In the genomic region with DNA sequence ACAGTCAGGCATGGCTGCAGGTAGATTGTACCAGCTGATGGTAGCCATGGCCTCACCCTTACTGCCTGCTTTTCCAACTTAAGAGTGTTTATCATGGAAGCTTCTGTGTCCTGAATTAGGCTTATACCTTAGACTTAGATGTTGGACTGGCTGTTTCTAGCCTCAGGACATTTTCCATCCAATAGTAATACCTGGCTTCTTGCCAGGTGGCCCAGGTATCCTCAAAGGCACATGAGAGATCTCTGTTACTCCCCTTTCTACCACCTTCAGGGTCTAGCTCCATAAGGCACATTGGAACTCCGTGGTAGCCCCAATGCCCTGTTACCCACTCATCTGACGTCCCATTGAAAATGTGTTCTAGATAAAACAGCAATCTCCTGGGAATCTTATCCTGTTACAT, we compare ENCODE assay signal across 20 cellular contexts.
DNase-seq lines count a peak whose midpoint lies in the region; ATAC-seq, FAIRE-seq and TF ChIP-seq lines count a peak whose summit lies in the region.
"Had no signal": no experiment of that assay in that cellular context is flagged by ENCODE, and none has a peak within 500 bp of the region (broad histone marks: within the 10 kb centered on the region; RNA-seq: fewer than 3 reads in every experiment).

No MANE protein-coding gene starts in this region.

- no peaks in the 10 kb centered on the region for H3K36me3 Mint-ChIP-seq in activated CD4-positive, alpha-beta T cell treated with anti-CD3 and anti-CD28 coated beads, Interleukin-2, amount 10 ng/mL, durations not matched to agents 24 days and 14 days (ENCODE audit: low read depth)
- H3K36me3 Mint-ChIP-seq: CD14-positive monocyte; CD4-positive, alpha-beta memory T cell had no signal

- DNase-seq in activated CD4-positive, alpha-beta T cell treated with anti-CD3 and anti-CD28 coated beads, Interleukin-2, amount 10 ng/mL, durations not matched to agents 24 days and 14 days, result peak; percentile 6
- no peak for DNase-seq in activated CD4-positive, alpha-beta T cell treated with anti-CD3 and anti-CD28 coated beads for 48 hours
- DNase-seq in IMR-90 (no peak), Panc1 (ENCODE audit: low read depth, low spot score) (no peak), keratinocyte (ENCODE audit: low read depth, low spot score) (no peak), activated gamma-delta T cell treated with Interleukin-2 at 50 U/mL for 16 hours (no peak), SIG-M5 (lab: John Stamatoyannopoulos, UW) (no peak)
- no peak for DNase-seq in stimulated activated CD4-positive, alpha-beta T cell treated with anti-CD3 and anti-CD28 coated beads, Interleukin-4, amount 100 ng/mL, for 4 hours
- DNase-seq: 8988T; CD4-positive, alpha-beta memory T cell; DMS153; DMS79; GDM1; GM23248 had no signal

- H4K8ac ChIP-seq in IMR-90 (ENCODE audit: low read depth in 2 of 2, low read length in 2 of 2), result peak overlapping the region in 1 of 2 experiments; percentile 51; a peak in 2 of 4 replicates

- H3K79me1 ChIP-seq in IMR-90 (ENCODE audit: low read depth in 1 of 2, low read length in 2 of 2), result peaks cover 0 to 7% of the 10 kb centered on the region in 2 experiments; a peak in 1 of 4 replicates

- H3K4me2 ChIP-seq in IMR-90 (ENCODE audit: low read depth, low read length) (no peak overlapping the region), keratinocyte (ENCODE audit: control insufficient read depth, extremely low read depth, insufficient read depth, low read depth, low read length) (no peak overlapping the region)
- H3K4me2 ChIP-seq: BLaER1 had no signal

- no peak overlapping the region for H2AFZ ChIP-seq in IMR-90 (replicated peaks; ENCODE audit: low read length, poor library complexity)
- H2AFZ ChIP-seq in keratinocyte (ENCODE audit: control insufficient read depth, low read length), result no peak overlapping the region
- H2AFZ ChIP-seq: GM23248 had no signal

- 0 out of 2 replicates have a peak, but pooled peaks cover 4% of the 10 kb centered on the region for H3K9me1 ChIP-seq in IMR-90 (ENCODE audit: insufficient read depth, low read length)
- H3K9me1 ChIP-seq in keratinocyte (ENCODE audit: control insufficient read depth, extremely low read depth, insufficient read depth, low read length), result no peaks in the 10 kb centered on the region

- no TSS peak for BruUV-seq in IMR-90 (replicated peaks; lab: Mats Ljungman, UMichigan)
- BruUV-seq in Panc1 (replicated peaks; lab: Mats Ljungman, UMichigan), result no TSS peak

- no peak for ATAC-seq in IMR-90 (ENCODE audit: low read depth)
- ATAC-seq in Panc1, result no peak

- FAIRE-seq in keratinocyte (lab: Jason Lieb, UNC), result peak; percentile 43
- FAIRE-seq: GM12892, GM18507 had no signal

- H2AK5ac ChIP-seq in IMR-90 (ENCODE audit: low read depth, low read length), result peak overlapping the region; percentile 66

- no peaks in the 10 kb centered on the region for H3K27me3 Mint-ChIP-seq in activated CD4-positive, alpha-beta T cell treated with anti-CD3 and anti-CD28 coated beads, Interleukin-2, amount 10 ng/mL, durations not matched to agents 24 days and 14 days
- H3K27me3 Mint-ChIP-seq: CD4-positive, alpha-beta memory T cell had no signal

- H2BK20ac ChIP-seq in IMR-90 (ENCODE audit: low read depth, low read length), result peak overlapping the region; percentile 61; the same call in 1 of the 2 replicates

- 100% methylated on average over 1 of the region's 2 CpGs; no CpG with 5 or more reads in 1 of the 2 experiments for WGBS in IMR-90 (ENCODE audit: extremely low coverage in 2 of 2, insufficient read length in 1 of 2), 2 experiments

- CTCF ChIA-PET in IMR-90 (lab: Yijun Ruan, JAX), result no interaction called here
- CTCF ChIA-PET in Panc1 (lab: Charles Lee), result no interaction called here

- H2AK9ac ChIP-seq in IMR-90 (replicated peaks; ENCODE audit: low read depth, low read length, poor library complexity), result no peak overlapping the region

- H4K5ac ChIP-seq in IMR-90 (ENCODE audit: low read depth, low read length), result peak overlapping the region; percentile 70; the same call in 1 of the 2 replicates

- TF ChIP-seq CTCF in IMR-90 (conservative IDR thresholded peaks at IDR 0.05; ENCODE audit: low read depth, low read length), result no peak
- TF ChIP-seq CTCF in Panc1 (IDR thresholded peaks at IDR 0.05), result no peak
- no peak for TF ChIP-seq CTCF in keratinocyte (optimal IDR thresholded peaks at IDR 0.05 in 1 of 3, IDR thresholded peaks at IDR 0.05 in 1 of 3, conservative IDR thresholded peaks at IDR 0.05 in 1 of 3; ENCODE audit: extremely low read depth in 1 of 3, insufficient read depth in 2 of 3, low read length in 3 of 3)

- H3K18ac ChIP-seq in IMR-90 (ENCODE audit: low read depth, low read length), result peak overlapping the region; percentile 72; the same call in 1 of the 2 replicates

- dilution Hi-C loops in IMR-90 (cut with HindIII; ENCODE audit: low sequenced_read_pairs, unreplicated experiment) (no loop called here), keratinocyte (cut with MboI; ENCODE audit: extremely low pct_ligation_motif_present, low sequenced_read_pairs) (no loop called here)

- H3K27ac Mint-ChIP-seq in activated CD4-positive, alpha-beta T cell treated with anti-CD3 and anti-CD28 coated beads, Interleukin-2, amount 10 ng/mL, durations not matched to agents 24 days and 14 days, result no peak overlapping the region
- H3K27ac Mint-ChIP-seq: CD4-positive, alpha-beta memory T cell had no signal

- no peaks in the 10 kb centered on the region for H3K79me2 ChIP-seq in keratinocyte (ENCODE audit: control insufficient read depth, insufficient read depth, low read length)

- H4K91ac ChIP-seq in IMR-90 (ENCODE audit: insufficient read depth, low read depth, low read length), result 0 out of 2 replicates have a peak overlapping the region, but pooled peaks have one; percentile 32

- no peaks in the 10 kb centered on the region for H3K27me3 ChIP-seq in IMR-90 (ENCODE audit: control insufficient read depth, insufficient read depth, low read length)
- H3K27me3 ChIP-seq in Panc1 (ENCODE audit: control insufficient read depth, insufficient read depth, low read length), result no peaks in the 10 kb centered on the region
- no peaks in the 10 kb centered on the region for H3K27me3 ChIP-seq in keratinocyte (ENCODE audit: control insufficient read depth, extremely low read depth, insufficient read depth, low read length)
- H3K27me3 ChIP-seq: BLaER1 had no signal

- H2BK120ac ChIP-seq in IMR-90 (ENCODE audit: low read depth, low read length), result peak overlapping the region; percentile 60; the same call in 1 of the 2 replicates

- H3K36me3 ChIP-seq in IMR-90 (ENCODE audit: control insufficient read depth, insufficient read depth, low read length), result no peaks in the 10 kb centered on the region
- no peaks in the 10 kb centered on the region for H3K36me3 ChIP-seq in Panc1 (ENCODE audit: control insufficient read depth, insufficient read depth, low read length)
- H3K36me3 ChIP-seq in keratinocyte (ENCODE audit: control insufficient read depth in 2 of 2, extremely low read depth in 1 of 2, insufficient read depth in 2 of 2, low read length in 2 of 2), result no peaks in the 10 kb centered on the region
- H3K36me3 ChIP-seq: BLaER1, HAP-1 had no signal

- no peak overlapping the region for H3K9ac ChIP-seq in IMR-90 (ENCODE audit: low read depth, low read length)
- H3K9ac ChIP-seq in keratinocyte (ENCODE audit: control insufficient read depth, extremely low read depth, insufficient read depth, low read length), result no peak overlapping the region
- H3K9ac ChIP-seq: BLaER1, GM23248 had no signal

- H3K14ac ChIP-seq in IMR-90 (replicated peaks; ENCODE audit: low read depth, low read length), result peak overlapping the region; percentile 37; the same call in 1 of the 2 replicates

- no peaks in the 10 kb centered on the region for H3K4me1 Mint-ChIP-seq in activated CD4-positive, alpha-beta T cell treated with anti-CD3 and anti-CD28 coated beads, Interleukin-2, amount 10 ng/mL, durations not matched to agents 24 days and 14 days
- H3K4me1 Mint-ChIP-seq: CD14-positive monocyte; CD4-positive, alpha-beta memory T cell had no signal

- no peak overlapping the region for H3K4me3 Mint-ChIP-seq in activated CD4-positive, alpha-beta T cell treated with anti-CD3 and anti-CD28 coated beads, Interleukin-2, amount 10 ng/mL, durations not matched to agents 24 days and 14 days
- H3K4me3 Mint-ChIP-seq: CD14-positive monocyte; CD4-positive, alpha-beta memory T cell had no signal

- H2BK5ac ChIP-seq in IMR-90 (ENCODE audit: low read depth, low read length, poor library complexity, severe bottlenecking), result no peak overlapping the region

- peak overlapping the region; percentile 83; the same call in 2 of the 3 replicates for H2BK15ac ChIP-seq in IMR-90 (ENCODE audit: low read depth, low read length)

- no peaks in the 10 kb centered on the region for H3K9me3 Mint-ChIP-seq in activated CD4-positive, alpha-beta T cell treated with anti-CD3 and anti-CD28 coated beads, Interleukin-2, amount 10 ng/mL, durations not matched to agents 24 days and 14 days

- H3K4me3 ChIP-seq in IMR-90 (ENCODE audit: insufficient read depth, low read depth, low read length), result no peak overlapping the region
- H3K4me3 ChIP-seq in Panc1 (ENCODE audit: low read depth in 2 of 2, low read length in 2 of 2), result no peak overlapping the region
- H3K4me3 ChIP-seq in keratinocyte (ENCODE audit: control insufficient read depth in 2 of 3, extremely low read depth in 1 of 3, insufficient read depth in 2 of 3, low read depth in 1 of 3, low read length in 3 of 3), result no peak overlapping the region
- H3K4me3 ChIP-seq: BLaER1, GM23248, HAP-1 had no signal

- TF ChIP-seq POLR2A in IMR-90 (IDR thresholded peaks at IDR 0.05; ENCODE audit: low read depth, low read length), result no peak

- intact Hi-C loops in activated CD4-positive, alpha-beta T cell treated with anti-CD3 and anti-CD28 coated beads, Interleukin-2, amount 10 ng/mL, durations not matched to agents 24 days and 14 days (cut with micrococcal nuclease), result no loop called here
- intact Hi-C loops in IMR-90 (cut with micrococcal nuclease), result no loop called here
- intact Hi-C loops in Panc1 (cut with micrococcal nuclease; ENCODE audit: unreplicated experiment), result no loop called here

- H3K9me3 ChIP-seq in IMR-90 (ENCODE audit: control insufficient read depth, insufficient read depth, low read length), result no peaks in the 10 kb centered on the region
- H3K9me3 ChIP-seq in Panc1 (ENCODE audit: control insufficient read depth, insufficient read depth, low read depth, low read length), result peaks cover 31% of the 10 kb centered on the region; the same call in 1 of the 2 replicates
- H3K9me3 ChIP-seq in keratinocyte (ENCODE audit: control insufficient read depth, low read depth, low read length), result no peaks in the 10 kb centered on the region
- H3K9me3 ChIP-seq: BLaER1, HAP-1 had no signal

- H4K20me1 ChIP-seq in IMR-90 (ENCODE audit: insufficient read depth, low read length) (no peaks in the 10 kb centered on the region), keratinocyte (ENCODE audit: control insufficient read depth, extremely low read depth, insufficient read depth, low read length) (no peaks in the 10 kb centered on the region)
- H4K20me1 ChIP-seq: BLaER1 had no signal

- peaks cover 17% of the 10 kb centered on the region for H3K4me1 ChIP-seq in IMR-90 (ENCODE audit: control insufficient read depth, insufficient read depth, low read length)
- peaks cover 20% of the 10 kb centered on the region for H3K4me1 ChIP-seq in Panc1 (ENCODE audit: control insufficient read depth, insufficient read depth, low read length)
- peaks cover 29% of the 10 kb centered on the region for H3K4me1 ChIP-seq in keratinocyte (ENCODE audit: control insufficient read depth, extremely low read depth, insufficient read depth, low read length)
- H3K4me1 ChIP-seq: HAP-1 had no signal

- H3K4ac ChIP-seq in IMR-90 (ENCODE audit: low read depth, low read length), result peak overlapping the region; percentile 58

- POLR2A ChIA-PET in IMR-90 (lab: Charles Lee; ENCODE audit: unreplicated experiment), result no interaction called here
- POLR2A ChIA-PET in Panc1 (lab: Charles Lee), result interaction anchor here (0.6 kb wide), 1 partner anchor 416 kb away, joined by 5 read pairs; no protein-coding TSS in a partner anchor

- H3K23ac ChIP-seq in IMR-90 (ENCODE audit: low read depth, low read length), result no peak overlapping the region

- in situ Hi-C loops in IMR-90 (cut with MboI; ENCODE audit: low sequenced_read_pairs) (loop anchor here (10.0 kb wide), 2 partner anchors 149 to 401 kb away; no protein-coding TSS in a partner anchor), Panc1 (cut with HindIII; ENCODE audit: low pct_unique_long_range_greater_than_20kb, low sequenced_read_pairs) (no loop called here)

- H3K27ac ChIP-seq in IMR-90 (ENCODE audit: insufficient read depth, low read length), result no peak overlapping the region
- peak overlapping the region; percentile 48; the same call in 1 of the 2 replicates for H3K27ac ChIP-seq in Panc1 (ENCODE audit: low read length)
- H3K27ac ChIP-seq in keratinocyte (ENCODE audit: control insufficient read depth, insufficient read depth, low read length), result no peak overlapping the region
- H3K27ac ChIP-seq: BLaER1, GM23248, HL-60 had no signal

- H3K56ac ChIP-seq in IMR-90 (ENCODE audit: extremely low read depth, insufficient read depth, low read length), result no peak overlapping the region

- no peak for TF ChIP-seq RAD21 in IMR-90 (IDR thresholded peaks at IDR 0.05; ENCODE audit: low read length)
